Comparison of ENCODE assay signal across 12 cellular contexts in genomic region chr5:136018814-136019777, GRCh38. TPM values are rescaled to one million over a fixed set of nuclear protein-coding genes. Genes with fewer than 3 reads are reported as not detected.
DNase-seq lines count a peak whose midpoint lies in the region; ATAC-seq and TF ChIP-seq lines count a peak whose summit lies in the region.
"Had no signal": no experiment of that assay in that cellular context is flagged by ENCODE, and none has a peak within 500 bp of the region (broad histone marks: within the 10 kb centered on the region; RNA-seq: fewer than 3 reads in every experiment).

No MANE protein-coding gene starts in this region.

- H4K12ac ChIP-seq in trophoblast cell (ENCODE audit: low read depth, low read length): no peak overlapping the region

- peak overlapping the region; percentile 43 for H3K18ac ChIP-seq in trophoblast cell (ENCODE audit: low read length)

- ATAC-seq in RWPE2 (ENCODE audit: low read depth) (no peak), GM18868 (IDR thresholded peaks at IDR 0.05; ENCODE audit: unreplicated experiment) (no peak)

- intact Hi-C loops in CD14-positive monocyte (cut with micrococcal nuclease): no loop called here

- H3K4me2 ChIP-seq in trophoblast cell (ENCODE audit: low read length): no peak overlapping the region

- H2BK5ac ChIP-seq in trophoblast cell (ENCODE audit: low read depth, low read length, poor library complexity): peak overlapping the region; percentile 98

- peak overlapping the region; percentile 1 for H2AK5ac ChIP-seq in trophoblast cell (ENCODE audit: low read length)

- H3K14ac ChIP-seq in trophoblast cell (ENCODE audit: low read length): peak overlapping the region; percentile 83

- H3K79me1 ChIP-seq in trophoblast cell (ENCODE audit: low read length): peaks cover 73% of the 10 kb centered on the region

- H3K36me3 Mint-ChIP-seq in CD14-positive monocyte (peaks cover 5 to 22% of the 10 kb centered on the region in 2 donors), endothelial cell (ENCODE audit: low read depth, unreplicated experiment) (no peaks in the 10 kb centered on the region)

- H3K4me3 Mint-ChIP-seq in CD14-positive monocyte (no peak overlapping the region), endothelial cell (ENCODE audit: unreplicated experiment) (no peak overlapping the region)

- H3K79me2 ChIP-seq in trophoblast cell (ENCODE audit: control insufficient read depth, insufficient read depth, low read length, poor library complexity): peaks cover 10% of the 10 kb centered on the region

- H3K9me3 Mint-ChIP-seq in CD14-positive monocyte: peaks cover 0 to 4% (median 0%) of the 10 kb centered on the region in 7 donors
- no peaks in the 10 kb centered on the region for H3K9me3 Mint-ChIP-seq in endothelial cell (ENCODE audit: unreplicated experiment)

- peak overlapping the region; percentile 85 for H3K4ac ChIP-seq in trophoblast cell (ENCODE audit: low read depth, low read length)

- H4K8ac ChIP-seq in trophoblast cell (ENCODE audit: low read depth, low read length): peak overlapping the region; percentile 72

- peak overlapping the region; percentile 99 for H3K27ac ChIP-seq in RWPE2 (ENCODE audit: poor library complexity, severe bottlenecking)
- H3K27ac ChIP-seq in trophoblast cell (ENCODE audit: low read depth, low read length): peak overlapping the region; percentile 98
- H3K27ac ChIP-seq: ovary had no signal

- H3K9ac ChIP-seq in trophoblast cell (ENCODE audit: low read length): peak overlapping the region; percentile 5

- H3K27me3 ChIP-seq in RWPE2 (ENCODE audit: insufficient read depth, poor library complexity, severe bottlenecking): no peaks in the 10 kb centered on the region
- H3K27me3 ChIP-seq in trophoblast cell (ENCODE audit: insufficient read depth, low read length): no peaks in the 10 kb centered on the region
- H3K27me3 ChIP-seq: ovary had no signal

- TF ChIP-seq CTCF in CD14-positive monocyte (IDR thresholded peaks at IDR 0.05): no peak
- no peak for TF ChIP-seq CTCF in RWPE2 (IDR thresholded peaks at IDR 0.05; ENCODE audit: poor library complexity, severe bottlenecking)
- peak; percentile 66 for TF ChIP-seq CTCF in fibroblast of mammary gland (conservative IDR thresholded peaks at IDR 0.05; ENCODE audit: control insufficient read depth, insufficient read depth, low read depth, low read length)
- no peak for TF ChIP-seq CTCF in endothelial cell (IDR thresholded peaks at IDR 0.05; ENCODE audit: unreplicated experiment)

- peaks cover 52% of the 10 kb centered on the region for H3K4me1 ChIP-seq in RWPE2 (ENCODE audit: insufficient read depth, poor library complexity, severe bottlenecking)
- H3K4me1 ChIP-seq in trophoblast cell (ENCODE audit: control insufficient read depth in 1 of 2, insufficient read depth in 2 of 2, low read length in 2 of 2): peaks cover 16 to 34% of the 10 kb centered on the region in 2 experiments

- H3K36me3 ChIP-seq in RWPE2 (ENCODE audit: low read depth): no peaks in the 10 kb centered on the region
- H3K36me3 ChIP-seq in trophoblast cell (ENCODE audit: control insufficient read depth in 1 of 2, insufficient read depth in 2 of 2, low read length in 2 of 2): no peaks in the 10 kb centered on the region
- H3K36me3 ChIP-seq: ovary had no signal

- H3K27ac Mint-ChIP-seq in CD14-positive monocyte (peak overlapping the region in 6 of 7 donors; percentile 14 to 89 (median 56)), endothelial cell (ENCODE audit: unreplicated experiment) (no peak overlapping the region)

- no peak overlapping the region for H2AFZ ChIP-seq in trophoblast cell (ENCODE audit: insufficient read depth, low read length, poor library complexity)

- H3K23ac ChIP-seq in trophoblast cell (ENCODE audit: low read length): no peak overlapping the region

- peak overlapping the region; percentile 27 for H2BK12ac ChIP-seq in trophoblast cell (ENCODE audit: low read length)

- H2BK120ac ChIP-seq in trophoblast cell (ENCODE audit: insufficient read depth, low read length, poor library complexity): peak overlapping the region; percentile 99

- no peak overlapping the region for H3K4me3 ChIP-seq in RWPE2 (ENCODE audit: severe bottlenecking)
- no peak overlapping the region for H3K4me3 ChIP-seq in fibroblast of mammary gland (ENCODE audit: control insufficient read depth, low read depth, low read length)
- H3K4me3 ChIP-seq in trophoblast cell (ENCODE audit: low read depth, low read length): no peak overlapping the region
- H3K4me3 ChIP-seq: ovary had no signal

- H4K91ac ChIP-seq in trophoblast cell (ENCODE audit: low read depth, low read length): peak overlapping the region; percentile 96

- H3K4me1 Mint-ChIP-seq in CD14-positive monocyte (peaks cover 89% of the 10 kb centered on the region), endothelial cell (ENCODE audit: unreplicated experiment) (peaks cover 12% of the 10 kb centered on the region)

- no peaks in the 10 kb centered on the region for H3K9me3 ChIP-seq in RWPE2 (ENCODE audit: severe bottlenecking)
- no peaks in the 10 kb centered on the region for H3K9me3 ChIP-seq in trophoblast cell (ENCODE audit: insufficient read depth, low read depth, low read length)
- H3K9me3 ChIP-seq: ovary had no signal

- H3K27me3 Mint-ChIP-seq in CD14-positive monocyte (ENCODE audit: low read depth in 3 of 3): peaks cover 1 to 2% (median 1%) of the 10 kb centered on the region in 3 donors
- H3K27me3 Mint-ChIP-seq in endothelial cell (ENCODE audit: unreplicated experiment): peaks cover 6% of the 10 kb centered on the region

- no CpG with 5 or more reads among the region's 11 CpGs for WGBS in trophoblast cell (ENCODE audit: extremely low coverage, insufficient coverage, insufficient read length)

- DNase-seq in CD14-positive monocyte (ENCODE audit: low spot score): no peak
- no peak for DNase-seq in RWPE2 (ENCODE audit: low spot score)
- DNase-seq in fibroblast of mammary gland (ENCODE audit: low read depth): peak; percentile 99
- no peak for DNase-seq in trophoblast cell
- DNase-seq in DMS79 (lab: John Stamatoyannopoulos, UW): no peak
- DNase-seq in inferior parietal cortex (ENCODE audit: extremely low spot score): no peak
- DNase-seq in endothelial cell (ENCODE audit: low spot score): no peak
- DNase-seq: NCI-H1092, substantia nigra had no signal

RNA-seq across cellular contexts. Expression of gene TGFBI, which starts 9.7 kb away (rescaled TPM):
- 100 to 1,000 TPM; 480 to 653 TPM for polyA plus RNA-seq in CD14-positive monocyte
- 3,939 and 3,953 TPM in 2 replicates for polyA plus RNA-seq in trophoblast cell (2013)
- 27.9 TPM for total RNA-seq in endothelial cell (ENCODE audit: unreplicated experiment)
- total RNA-seq: G401 had no signal
